In the genomic region with DNA sequence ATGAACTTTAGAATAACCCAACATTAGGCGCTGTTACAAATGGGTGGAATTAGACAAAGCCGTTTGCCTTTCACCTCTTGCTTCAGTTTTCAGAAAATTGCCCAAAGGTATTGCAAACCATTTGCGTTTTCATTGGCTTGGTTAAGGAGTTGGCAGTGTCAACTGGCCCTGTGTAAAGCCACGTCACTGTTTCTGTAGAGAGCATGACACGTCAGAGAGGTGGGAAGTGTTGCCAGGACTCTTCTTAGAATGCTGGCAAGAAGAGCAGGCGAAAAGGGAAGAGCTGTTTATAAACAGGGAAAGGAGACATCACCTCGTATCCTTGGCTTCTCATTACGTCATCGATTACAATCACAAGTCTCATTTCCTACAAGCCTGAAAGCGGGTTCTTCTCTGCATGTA, we compare ENCODE assay signal across 19 cellular contexts. TPM values are rescaled to one million over a fixed set of nuclear protein-coding genes. Genes with fewer than 3 reads are reported as not detected.
DNase-seq lines count a peak whose midpoint lies in the region; ATAC-seq and TF ChIP-seq lines count a peak whose summit lies in the region.
"Had no signal": no experiment of that assay in that cellular context is flagged by ENCODE, and none has a peak within 500 bp of the region (broad histone marks: within the 10 kb centered on the region; RNA-seq: fewer than 3 reads in every experiment).

No MANE protein-coding gene starts in this region.

- DNase-seq in NCI-H2029 (lab: John Stamatoyannopoulos, UW) (peak; percentile 21), NCI-H2029 treated with DMSO at 0.1 percent for 48 hours (lab: John Stamatoyannopoulos, UW) (no peak), MG63 (peak; percentile 66), epithelial cell of esophagus (ENCODE audit: low read depth) (peak; percentile 22), mesenchymal stem cell (no peak), posterior cingulate gyrus (no peak)
- DNase-seq: activated CD4-positive, alpha-beta T cell treated with anti-CD3 and anti-CD28 coated beads for 48 hours; endodermal cell; foreskin melanocyte; hippocampal formation; naive thymus-derived CD4-positive, alpha-beta T cell; NCI-H526 treated with DMSO at 0.1 percent for 48 hours; stimulated activated CD4-positive, alpha-beta T cell treated with anti-CD3 and anti-CD28 coated beads, Interleukin-15, amount 100 ng/mL, for 24 hours had no signal

- no peak overlapping the region for H3K14ac ChIP-seq in mesenchymal stem cell (ENCODE audit: low read length in 2 of 2)

- peaks cover 17% of the 10 kb centered on the region for H3K27me3 ChIP-seq in MG63
- H3K27me3 ChIP-seq in mesenchymal stem cell (ENCODE audit: control insufficient read depth in 1 of 2, insufficient read depth in 1 of 2, low read length in 2 of 2): peaks cover 51 to 89% of the 10 kb centered on the region in 2 experiments

- no peak overlapping the region for H4K8ac ChIP-seq in mesenchymal stem cell (ENCODE audit: low read length)

- no peak overlapping the region for H2BK5ac ChIP-seq in mesenchymal stem cell (ENCODE audit: low read depth, low read length, poor library complexity, severe bottlenecking)

- H3K27ac ChIP-seq in mesenchymal stem cell (ENCODE audit: low read length, poor library complexity, severe bottlenecking): no peak overlapping the region
- H3K27ac ChIP-seq: ascending aorta had no signal

- H4K91ac ChIP-seq in mesenchymal stem cell (ENCODE audit: low read length): no peak overlapping the region

- no peak overlapping the region for H3K18ac ChIP-seq in mesenchymal stem cell (ENCODE audit: low read depth in 1 of 2, low read length in 2 of 2)

- ATAC-seq in GM18870 (IDR thresholded peaks at IDR 0.05; ENCODE audit: unreplicated experiment) (no peak), HG03039 (IDR thresholded peaks at IDR 0.05; ENCODE audit: unreplicated experiment) (no peak)
- ATAC-seq: activated naive CD4-positive, alpha-beta T cell treated with anti-CD3 and anti-CD28 coated beads, Interleukin-2, amount 50 U/mL, for 72 hours; naive thymus-derived CD4-positive, alpha-beta T cell had no signal

- H3K9ac ChIP-seq in mesenchymal stem cell (ENCODE audit: low read length): peak overlapping the region; percentile 37

- H3K4me3 ChIP-seq in MG63 (no peak overlapping the region), epithelial cell of esophagus (ENCODE audit: low read length) (no peak overlapping the region), mesenchymal stem cell (ENCODE audit: insufficient read depth in 1 of 2, low read depth in 1 of 2, low read length in 2 of 2) (no peak overlapping the region)
- H3K4me3 ChIP-seq: ascending aorta had no signal

- 76% methylated on average over 10 of the region's 10 CpGs for WGBS in mesenchymal stem cell

- H3K4me1 ChIP-seq in mesenchymal stem cell (ENCODE audit: control insufficient read depth, insufficient read depth, low read depth, low read length): peaks cover 13% of the 10 kb centered on the region
- H3K4me1 ChIP-seq: ascending aorta had no signal

- H2BK12ac ChIP-seq in mesenchymal stem cell (ENCODE audit: low read length in 2 of 2): no peak overlapping the region

- H2BK15ac ChIP-seq in mesenchymal stem cell (ENCODE audit: low read depth, poor library complexity, severe bottlenecking): no peak overlapping the region

- no peak overlapping the region for H2BK120ac ChIP-seq in mesenchymal stem cell (ENCODE audit: low read depth, low read length)

- intact Hi-C loops in posterior cingulate gyrus (cut with DNase I): loop anchor here (10.0 kb wide), 1 partner anchor 138 kb away; no protein-coding TSS in a partner anchor

- H3K79me1 ChIP-seq in mesenchymal stem cell (replicated peaks; ENCODE audit: low read length, poor library complexity, severe bottlenecking): no peaks in the 10 kb centered on the region

- H3K4me2 ChIP-seq in mesenchymal stem cell (ENCODE audit: low read length, poor library complexity, severe bottlenecking): no peak overlapping the region

- H3K23ac ChIP-seq in mesenchymal stem cell (ENCODE audit: low read length in 2 of 2): peak overlapping the region in 1 of 2 experiments; percentile 37

- no peak for TF ChIP-seq CTCF in epithelial cell of esophagus (IDR thresholded peaks at IDR 0.05; ENCODE audit: insufficient read depth, low read depth, low read length, missing control alignments)

- H2AK5ac ChIP-seq in mesenchymal stem cell (ENCODE audit: low read length, severe bottlenecking): no peak overlapping the region

- H3K36me3 ChIP-seq in MG63: no peaks in the 10 kb centered on the region
- H3K36me3 ChIP-seq in mesenchymal stem cell (ENCODE audit: control insufficient read depth in 1 of 2, insufficient read depth in 2 of 2, low read depth in 1 of 2, low read length in 2 of 2): no peaks in the 10 kb centered on the region
- H3K36me3 ChIP-seq: ascending aorta had no signal

- no peak overlapping the region for H2AFZ ChIP-seq in mesenchymal stem cell (ENCODE audit: low read depth, low read length)

- no peak overlapping the region for H3K4ac ChIP-seq in mesenchymal stem cell (ENCODE audit: low read depth in 1 of 2, low read length in 2 of 2)

- H3K9me3 ChIP-seq in MG63: no peaks in the 10 kb centered on the region
- no peaks in the 10 kb centered on the region for H3K9me3 ChIP-seq in mesenchymal stem cell (ENCODE audit: control insufficient read depth, low read length)
- H3K9me3 ChIP-seq: ascending aorta had no signal

RNA-seq across cellular contexts. Expression of gene IRF4, which starts 4.3 kb away (rescaled TPM):
- total RNA-seq in MG63 (2014; rRNA removed; shearing (Covaris generic); ENCODE audit: low replicate concordance): not detected in 2 replicates
- 0.01 TPM for polyA plus RNA-seq in mesenchymal stem cell (2013, experiment 1 of 2)
- 0.03 TPM for polyA plus RNA-seq in mesenchymal stem cell (2013, experiment 2 of 2)
- total RNA-seq: endodermal cell, G401 had no signal
- polyA plus RNA-seq: BJ had no signal

Comparison
In these comparisons a context has a peak if more than half of its experiments do, and no peak if none do; other contexts are left out.
1. DNase-seq: peak in NCI-H2029 (single experiment), MG63 (single experiment) and epithelial cell of esophagus (single experiment); none in NCI-H2029 treated with DMSO at 0.1 percent for 48 hours (single experiment), mesenchymal stem cell (single experiment) and posterior cingulate gyrus (0 of 10).